In the genomic region with DNA sequence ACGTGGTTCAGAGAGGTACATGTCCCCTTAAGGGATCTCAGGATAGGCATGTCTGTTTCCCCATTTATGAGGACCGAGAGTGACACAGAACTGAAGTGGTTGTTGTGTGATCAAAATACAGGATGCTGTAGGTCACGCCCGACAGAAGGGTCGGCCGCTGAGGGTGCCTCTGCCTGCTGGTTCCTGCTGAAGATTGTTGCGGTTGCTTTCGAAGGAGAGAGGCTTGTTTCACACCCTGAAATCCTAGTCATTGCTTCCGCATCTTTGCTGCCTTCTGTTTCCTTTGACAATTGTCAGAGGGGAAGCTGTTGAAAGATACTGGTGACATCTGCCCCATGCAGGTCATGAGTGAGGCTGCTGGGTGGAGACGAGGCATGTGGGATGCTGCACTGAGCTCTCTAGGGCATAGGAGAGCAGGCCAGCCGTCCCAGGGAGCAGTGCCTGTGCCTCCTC, we compare ENCODE assay signal across 8 cellular contexts.
DNase-seq lines count a peak whose midpoint lies in the region; ATAC-seq and TF ChIP-seq lines count a peak whose summit lies in the region.

No MANE protein-coding gene starts in this region.

- DNase-seq in GM12864 (ENCODE audit: low read depth): peak; percentile 91
- peak; percentile 41 for DNase-seq in activated CD4-positive, CD25-positive, alpha-beta regulatory T cell treated with anti-CD3 and anti-CD28 coated beads, Interleukin-2, amount 50 U/mL, for 72 hours
- DNase-seq in germinal center (ENCODE audit: low spot score): peak; percentile 66
- DNase-seq in stimulated activated CD8-positive, alpha-beta memory T cell treated with anti-CD3 and anti-CD28 coated beads, Interleukin-4, amount 100 ng/mL, for 24 hours (ENCODE audit: low read depth): peak; percentile 31
- DNase-seq in NCI-H2029 (lab: John Stamatoyannopoulos, UW): no peak
- DNase-seq in NCI-H187 (lab: John Stamatoyannopoulos, UW): no peak

- H3K4me3 ChIP-seq in GM12864 (ENCODE audit: low read depth, low read length): no peak overlapping the region

- no peak for TF ChIP-seq CTCF in GM12864 (IDR thresholded peaks at IDR 0.05; ENCODE audit: low read depth, low read length, missing control alignments)

- ATAC-seq in HG03066 (IDR thresholded peaks at IDR 0.05; ENCODE audit: low read depth, unreplicated experiment) (peak; percentile 58), HG02588 (IDR thresholded peaks at IDR 0.05; ENCODE audit: unreplicated experiment) (no peak)

Comparison
In these comparisons a context has a peak if more than half of its experiments do, and no peak if none do; other contexts are left out.
1. DNase-seq: peak in GM12864 (single experiment), activated CD4-positive, CD25-positive, alpha-beta regulatory T cell treated with anti-CD3 and anti-CD28 coated beads, Interleukin-2, amount 50 U/mL, for 72 hours (single experiment), germinal center (single experiment) and stimulated activated CD8-positive, alpha-beta memory T cell treated with anti-CD3 and anti-CD28 coated beads, Interleukin-4, amount 100 ng/mL, for 24 hours (single experiment); none in NCI-H2029 (single experiment) and NCI-H187 (0 of 2).